8 cellular contexts compared by ENCODE assay signal in genomic region chrX:48737213-48737938, GRCh38. TPM values are rescaled to one million over a fixed set of nuclear protein-coding genes. Genes with fewer than 3 reads are reported as not detected.
DNase-seq lines count a peak whose midpoint lies in the region; ATAC-seq, FAIRE-seq and TF ChIP-seq lines count a peak whose summit lies in the region.

No MANE protein-coding gene starts in this region.

- H3K9ac ChIP-seq in HepG2 (ENCODE audit: insufficient read depth, low read depth, low read length) = peak overlapping the region; percentile 75

- BruUV-seq in HepG2 (replicated peaks; lab: Mats Ljungman, UMichigan) = TSS peak; percentile 93

- no peak for TF ChIP-seq RAD21 in HepG2 (CRISPR knock-in tag; IDR thresholded peaks at IDR 0.05)

- peak; percentile 54 to 59; a peak in 2 of 4 replicates for TF ChIP-seq POLR2A in HepG2 (IDR thresholded peaks at IDR 0.05; ENCODE audit: insufficient read depth in 1 of 2, low read depth in 2 of 2, low read length in 2 of 2)

- peak overlapping the region; percentile 41 to 72 (median 61); a peak in 5 of 6 replicates for H3K4me3 ChIP-seq in HepG2 (replicated peaks in 1 of 3; ENCODE audit: insufficient read depth in 1 of 3, low read depth in 2 of 3, low read length in 3 of 3)

- peak overlapping the region; percentile 96 for H3K4me2 ChIP-seq in HepG2 (ENCODE audit: low read depth, low read length)

- peaks cover 28% of the 10 kb centered on the region for H3K4me1 ChIP-seq in HepG2 (ENCODE audit: insufficient read depth, low read length)

- peak; percentile 95 for FAIRE-seq in HepG2 (lab: Jason Lieb, UNC)

- ATAC-seq in GM19372 (IDR thresholded peaks at IDR 0.05; ENCODE audit: low read depth, unreplicated experiment) (peak; percentile 97), HG03521 (IDR thresholded peaks at IDR 0.05; ENCODE audit: unreplicated experiment) (peak; percentile 97), HepG2 (peak; percentile 98)

- CTCF ChIA-PET in HepG2 (lab: Yijun Ruan, JAX; ENCODE audit: low intra/inter-chr PET ratio, low total read pairs) = no interaction called here

- H4K20me1 ChIP-seq in HepG2 (ENCODE audit: insufficient read depth, low read length) = no peaks in the 10 kb centered on the region

- TF ChIP-seq EP300 in HepG2 (IDR thresholded peaks at IDR 0.05; ENCODE audit: low read depth in 2 of 2, low read length in 2 of 2) (no peak), HepG2 (CRISPR knock-in tag; IDR thresholded peaks at IDR 0.05; ENCODE audit: borderline replicate concordance) (no peak)

- peak overlapping the region; percentile 88 for H3K27ac ChIP-seq in C4-2B
- H3K27ac ChIP-seq in HepG2 (ENCODE audit: extremely low read length, insufficient read depth, low read length) = peak overlapping the region; percentile 85

- POLR2A ChIA-PET in HepG2 (lab: Yijun Ruan, JAX) = interaction anchor here (0.6 to 3.1 kb wide), 23 partner anchors 10 to 364 kb away, joined by 3 to 42 read pairs (median 5); partner anchors contain the start of genes GLOD5, HDAC6, OTUD5 and RBM3

- in situ Hi-C loops in HepG2 (cut with HindIII; ENCODE audit: extremely low pct_ligation_motif_present, low pct_unique_long_range_greater_than_20kb) = no loop called here

- no peaks in the 10 kb centered on the region for H3K36me3 ChIP-seq in HepG2 (replicated peaks in 1 of 2; ENCODE audit: control insufficient read depth in 1 of 2, insufficient read depth in 2 of 2, low read length in 2 of 2)

- WGBS in HepG2 (ENCODE audit: low lambda C conversion rate) = 0% methylated on average over 2 of the region's 48 CpGs

- intact Hi-C loops in HepG2 (cut with micrococcal nuclease; ENCODE audit: unreplicated experiment) = loop anchor here (1.0 to 5.0 kb wide), 2 partner anchors 24 to 450 kb away; partner anchors contain the start of gene PRICKLE3

- H3K27me3 ChIP-seq in HepG2 (ENCODE audit: control insufficient read depth in 1 of 2, insufficient read depth in 2 of 2, low read length in 2 of 2) = no peaks in the 10 kb centered on the region

- H2AFZ ChIP-seq in HepG2 (ENCODE audit: low read length) = no peak overlapping the region

- DNase-seq in NCI-H748 treated with DMSO at 0.1 percent for 48 hours (lab: John Stamatoyannopoulos, UW) = peak; percentile 88
- peak; percentile 81 to 88 for DNase-seq in activated CD4-positive, alpha-beta T cell treated with anti-CD3 and anti-CD28 coated beads, Interleukin-2, amount 50 U/mL, for 48 hours
- DNase-seq in dermis microvascular lymphatic vessel endothelial cell (ENCODE audit: low read depth in 2 of 2) = peak; percentile 97
- peak; percentile 95 for DNase-seq in HepG2 (ENCODE audit: low spot score)
- DNase-seq in stimulated activated CD4-positive, alpha-beta T cell treated with anti-CD3 and anti-CD28 coated beads, Interleukin-2, amount 100 ng/mL, for 48 hours = peak; percentile 70 to 71

- no peaks in the 10 kb centered on the region for H3K9me3 ChIP-seq in HepG2 (ENCODE audit: low read length)

- no peaks in the 10 kb centered on the region for H3K79me2 ChIP-seq in HepG2 (ENCODE audit: insufficient read depth, low read length)

- no peak for TF ChIP-seq CTCF in C4-2B (conservative IDR thresholded peaks at IDR 0.05)
- no peak for TF ChIP-seq CTCF in HepG2 (CRISPR knock-in tag; IDR thresholded peaks at IDR 0.05)

RNA-seq across cellular contexts. Expression of gene GLOD5, which starts 24.2 kb away (rescaled TPM):
- total RNA-seq in dermis microvascular lymphatic vessel endothelial cell (not detected in 2 replicates), HepG2 (2016; rRNA removed; fragmentation: Illumina TruSeq; extraction: Trizol) (0.73 and 0.93 TPM in 2 replicates)
- total RNA-seq in HepG2 (2016; cell fraction: cytosol; rRNA removed; fragmentation: Illumina TruSeq; extraction: Trizol; ENCODE audit: low read depth) = 0.61 and 0.97 TPM in 2 replicates
- 0.71 and 1.2 TPM in 2 replicates for total RNA-seq in HepG2 (2016; cell fraction: insoluble cytoplasmic fraction; rRNA removed; fragmentation: Illumina TruSeq; extraction: Trizol)
- total RNA-seq in HepG2 (2016; cell fraction: membrane; rRNA removed; fragmentation: Illumina TruSeq; extraction: Trizol) = 0.68 and 0.79 TPM in 2 replicates
- total RNA-seq in HepG2 (2016; cell fraction: nucleus; rRNA removed; fragmentation: Illumina TruSeq; extraction: Trizol) = not detected in 2 replicates
- 1.3 and 1.5 TPM in 2 replicates for polyA plus RNA-seq in HepG2 (2011; rRNA removed)
- 1.1 and 1.3 TPM in 2 replicates for polyA plus RNA-seq in HepG2 (2011; cell fraction: cytosol; rRNA removed)
- polyA plus RNA-seq in HepG2 (2011; cell fraction: nucleus; rRNA removed) = 0.50 TPM in 1 of 2 replicates, not detected in the other
- 0.79 and 1.2 TPM in 2 replicates for polyA plus RNA-seq in HepG2 (2012)
- 0.68 and 1.3 TPM in 2 replicates for polyA plus RNA-seq in HepG2 (2016; cell fraction: cytosol; fragmentation: Illumina TruSeq; extraction: Trizol; ENCODE audit: low read depth)
- 1.7 and 2.6 TPM in 2 replicates for polyA plus RNA-seq in HepG2 (2016; cell fraction: insoluble cytoplasmic fraction; fragmentation: Illumina TruSeq; extraction: Trizol; ENCODE audit: low read depth)
- polyA plus RNA-seq in HepG2 (2016; cell fraction: membrane; fragmentation: Illumina TruSeq; extraction: Trizol; ENCODE audit: low read depth) = 0.88 TPM in 2 replicates
- 1.2 TPM in 1 of 2 replicates, not detected in the other for polyA plus RNA-seq in HepG2 (2016; cell fraction: nucleus; fragmentation: Illumina TruSeq; extraction: Trizol; ENCODE audit: insufficient read depth, low read depth)
- 2.3 TPM in 1 of 2 replicates, not detected in the other for polyA minus RNA-seq in HepG2 (2011; rRNA and poly(A)+ RNA removed; ENCODE audit: low replicate concordance)
- not detected in 2 replicates for polyA minus RNA-seq in HepG2 (2011; cell fraction: cytosol; rRNA and poly(A)+ RNA removed)
- not detected in 2 replicates for polyA minus RNA-seq in HepG2 (2011; cell fraction: nucleus; rRNA and poly(A)+ RNA removed)

RNA-seq across cellular contexts. Expression of gene SUV39H1, which starts 40.8 kb away (rescaled TPM):
- total RNA-seq in dermis microvascular lymphatic vessel endothelial cell (3.9 and 4.9 TPM in 2 replicates), HepG2 (2016; rRNA removed; fragmentation: Illumina TruSeq; extraction: Trizol) (9.9 and 10.1 TPM in 2 replicates)
- total RNA-seq in HepG2 (2016; cell fraction: cytosol; rRNA removed; fragmentation: Illumina TruSeq; extraction: Trizol; ENCODE audit: low read depth) = 1.2 and 1.6 TPM in 2 replicates
- 9.2 and 10.1 TPM in 2 replicates for total RNA-seq in HepG2 (2016; cell fraction: insoluble cytoplasmic fraction; rRNA removed; fragmentation: Illumina TruSeq; extraction: Trizol)
- total RNA-seq in HepG2 (2016; cell fraction: membrane; rRNA removed; fragmentation: Illumina TruSeq; extraction: Trizol) = 5.1 and 5.5 TPM in 2 replicates
- total RNA-seq in HepG2 (2016; cell fraction: nucleus; rRNA removed; fragmentation: Illumina TruSeq; extraction: Trizol) = 7.0 and 7.4 TPM in 2 replicates
- polyA plus RNA-seq in HepG2 (2011; rRNA removed) = 3.2 and 5.2 TPM in 2 replicates
- polyA plus RNA-seq in HepG2 (2011; cell fraction: cytosol; rRNA removed) = 2.8 and 5.0 TPM in 2 replicates
- polyA plus RNA-seq in HepG2 (2011; cell fraction: nucleus; rRNA removed) = 5.5 and 9.7 TPM in 2 replicates
- polyA plus RNA-seq in HepG2 (2012) = 2.7 and 4.7 TPM in 2 replicates
- polyA plus RNA-seq in HepG2 (2016; cell fraction: cytosol; fragmentation: Illumina TruSeq; extraction: Trizol; ENCODE audit: low read depth) = 1.3 and 1.5 TPM in 2 replicates
- 8.6 and 12.5 TPM in 2 replicates for polyA plus RNA-seq in HepG2 (2016; cell fraction: insoluble cytoplasmic fraction; fragmentation: Illumina TruSeq; extraction: Trizol; ENCODE audit: low read depth)
- polyA plus RNA-seq in HepG2 (2016; cell fraction: membrane; fragmentation: Illumina TruSeq; extraction: Trizol; ENCODE audit: low read depth) = 3.6 and 3.7 TPM in 2 replicates
- 13.6 and 14.6 TPM in 2 replicates for polyA plus RNA-seq in HepG2 (2016; cell fraction: nucleus; fragmentation: Illumina TruSeq; extraction: Trizol; ENCODE audit: insufficient read depth, low read depth)
- 9.3 and 68.5 TPM in 2 replicates for polyA minus RNA-seq in HepG2 (2011; rRNA and poly(A)+ RNA removed; ENCODE audit: low replicate concordance)
- polyA minus RNA-seq in HepG2 (2011; cell fraction: cytosol; rRNA and poly(A)+ RNA removed) = 3.1 and 5.0 TPM in 2 replicates
- 3.9 and 4.2 TPM in 2 replicates for polyA minus RNA-seq in HepG2 (2011; cell fraction: nucleus; rRNA and poly(A)+ RNA removed)

RNA-seq across cellular contexts. Expression of gene GATA1, which starts 49.0 kb away (rescaled TPM):
- total RNA-seq in dermis microvascular lymphatic vessel endothelial cell (not detected in 2 replicates), HepG2 (2016; rRNA removed; fragmentation: Illumina TruSeq; extraction: Trizol) (0.13 TPM in 1 of 2 replicates, not detected in the other)
- not detected in 2 replicates for total RNA-seq in HepG2 (2016; cell fraction: cytosol; rRNA removed; fragmentation: Illumina TruSeq; extraction: Trizol; ENCODE audit: low read depth)
- 0.13 and 0.16 TPM in 2 replicates for total RNA-seq in HepG2 (2016; cell fraction: insoluble cytoplasmic fraction; rRNA removed; fragmentation: Illumina TruSeq; extraction: Trizol)
- total RNA-seq in HepG2 (2016; cell fraction: membrane; rRNA removed; fragmentation: Illumina TruSeq; extraction: Trizol) = not detected in 2 replicates
- total RNA-seq in HepG2 (2016; cell fraction: nucleus; rRNA removed; fragmentation: Illumina TruSeq; extraction: Trizol) = not detected in 2 replicates
- 0.05 TPM in 1 of 2 replicates, not detected in the other for polyA plus RNA-seq in HepG2 (2011; rRNA removed)
- 0.08 TPM in 1 of 2 replicates, not detected in the other for polyA plus RNA-seq in HepG2 (2011; cell fraction: cytosol; rRNA removed)
- not detected in 2 replicates for polyA plus RNA-seq in HepG2 (2011; cell fraction: nucleus; rRNA removed)
- not detected in 2 replicates for polyA plus RNA-seq in HepG2 (2012)
- not detected in 2 replicates for polyA plus RNA-seq in HepG2 (2016; cell fraction: cytosol; fragmentation: Illumina TruSeq; extraction: Trizol; ENCODE audit: low read depth)
- 0.31 TPM in 1 of 2 replicates, not detected in the other for polyA plus RNA-seq in HepG2 (2016; cell fraction: insoluble cytoplasmic fraction; fragmentation: Illumina TruSeq; extraction: Trizol; ENCODE audit: low read depth)
- not detected in 2 replicates for polyA plus RNA-seq in HepG2 (2016; cell fraction: membrane; fragmentation: Illumina TruSeq; extraction: Trizol; ENCODE audit: low read depth)
- polyA plus RNA-seq in HepG2 (2016; cell fraction: nucleus; fragmentation: Illumina TruSeq; extraction: Trizol; ENCODE audit: insufficient read depth, low read depth) = not detected in 2 replicates
- 0.37 and 0.38 TPM in 2 replicates for polyA minus RNA-seq in HepG2 (2011; rRNA and poly(A)+ RNA removed; ENCODE audit: low replicate concordance)
- polyA minus RNA-seq in HepG2 (2011; cell fraction: cytosol; rRNA and poly(A)+ RNA removed) = not detected in 2 replicates
- not detected in 2 replicates for polyA minus RNA-seq in HepG2 (2011; cell fraction: nucleus; rRNA and poly(A)+ RNA removed)

RNA-seq across cellular contexts. Expression of gene WAS, which starts 53.8 kb away (rescaled TPM):
- total RNA-seq in dermis microvascular lymphatic vessel endothelial cell (0.25 TPM in 1 of 2 replicates, not detected in the other), HepG2 (2016; rRNA removed; fragmentation: Illumina TruSeq; extraction: Trizol) (not detected in 2 replicates)
- not detected in 2 replicates for total RNA-seq in HepG2 (2016; cell fraction: cytosol; rRNA removed; fragmentation: Illumina TruSeq; extraction: Trizol; ENCODE audit: low read depth)
- total RNA-seq in HepG2 (2016; cell fraction: insoluble cytoplasmic fraction; rRNA removed; fragmentation: Illumina TruSeq; extraction: Trizol) = not detected in 2 replicates
- total RNA-seq in HepG2 (2016; cell fraction: membrane; rRNA removed; fragmentation: Illumina TruSeq; extraction: Trizol) = not detected in 2 replicates
- not detected in 2 replicates for total RNA-seq in HepG2 (2016; cell fraction: nucleus; rRNA removed; fragmentation: Illumina TruSeq; extraction: Trizol)
- 0.11 and 0.18 TPM in 2 replicates for polyA plus RNA-seq in HepG2 (2011; rRNA removed)
- 0.03 TPM in 1 of 2 replicates, not detected in the other for polyA plus RNA-seq in HepG2 (2011; cell fraction: cytosol; rRNA removed)
- polyA plus RNA-seq in HepG2 (2011; cell fraction: nucleus; rRNA removed) = 0.21 and 0.54 TPM in 2 replicates
- polyA plus RNA-seq in HepG2 (2012) = 0.21 TPM in 2 replicates
- not detected in 2 replicates for polyA plus RNA-seq in HepG2 (2016; cell fraction: cytosol; fragmentation: Illumina TruSeq; extraction: Trizol; ENCODE audit: low read depth)
- polyA plus RNA-seq in HepG2 (2016; cell fraction: insoluble cytoplasmic fraction; fragmentation: Illumina TruSeq; extraction: Trizol; ENCODE audit: low read depth) = not detected in 2 replicates
- polyA plus RNA-seq in HepG2 (2016; cell fraction: membrane; fragmentation: Illumina TruSeq; extraction: Trizol; ENCODE audit: low read depth) = not detected in 2 replicates
- polyA plus RNA-seq in HepG2 (2016; cell fraction: nucleus; fragmentation: Illumina TruSeq; extraction: Trizol; ENCODE audit: insufficient read depth, low read depth) = not detected in 2 replicates
- 0.08 and 0.09 TPM in 2 replicates for polyA minus RNA-seq in HepG2 (2011; rRNA and poly(A)+ RNA removed; ENCODE audit: low replicate concordance)
- not detected in 2 replicates for polyA minus RNA-seq in HepG2 (2011; cell fraction: cytosol; rRNA and poly(A)+ RNA removed)
- polyA minus RNA-seq in HepG2 (2011; cell fraction: nucleus; rRNA and poly(A)+ RNA removed) = not detected in 2 replicates

Comparison
In these comparisons a context has a peak if more than half of its experiments do, and no peak if none do; other contexts are left out.
1. Peak in every context shown above with its lines: DNase-seq, ATAC-seq, H3K4me3 ChIP-seq and H3K27ac ChIP-seq.